Comparison of ENCODE assay signal across 8 cellular contexts in genomic region chr12:120534703-120535655, GRCh38.
A peak's percentile ranks its signal among the peaks of the same experiment; 100 is the strongest.
DNase-seq lines count a peak whose midpoint lies in the region; ATAC-seq and TF ChIP-seq lines count a peak whose summit lies in the region.

No MANE protein-coding gene starts in this region.

- no peak for TF ChIP-seq EP300 in Ishikawa (IDR thresholded peaks at IDR 0.05; ENCODE audit: borderline replicate concordance)

- peak; percentile 5 for TF ChIP-seq CTCF in astrocyte of the spinal cord (IDR thresholded peaks at IDR 0.05; ENCODE audit: low read depth, low read length)

- peak; percentile 42 for ATAC-seq in GM21528 (IDR thresholded peaks at IDR 0.05; ENCODE audit: low FRiP score, unreplicated experiment)

- DNase-seq in DMS53 treated with DMSO at 0.1 percent for 48 hours (lab: John Stamatoyannopoulos, UW; ENCODE audit: unreplicated experiment): peak; percentile 35
- peak; percentile 32 for DNase-seq in T-helper 22 cell (ENCODE audit: low read depth)
- peak; percentile 88 for DNase-seq in astrocyte of the spinal cord (ENCODE audit: low read depth, low spot score)
- DNase-seq in iPS-NIHi11 (ENCODE audit: low spot score): peak; percentile 79
- DNase-seq in stimulated activated CD4-positive, alpha-beta T cell treated with anti-CD3 and anti-CD28 coated beads, Interleukin-15, amount 100 ng/mL, for 24 hours: peak; percentile 65
- no peak for DNase-seq in NCI-H2029 (lab: John Stamatoyannopoulos, UW)

- in situ Hi-C loops in astrocyte of the spinal cord (cut with HindIII; ENCODE audit: low sequenced_read_pairs): no loop called here

- peak overlapping the region; percentile 91 for H3K4me3 ChIP-seq in astrocyte of the spinal cord (ENCODE audit: low read depth, low read length)

- no peak for TF ChIP-seq RAD21 in Ishikawa (IDR thresholded peaks at IDR 0.05; ENCODE audit: low read depth)

TF ChIP-seq in Ishikawa, 13 proteins besides CTCF, POLR2A, EP300 and RAD21:
- no peak; the same call in 1 of the 2 replicates for TF ChIP-seq MAX (IDR thresholded peaks at IDR 0.05)
- TF ChIP-seq REST (IDR thresholded peaks at IDR 0.05; ENCODE audit: low read depth): no peak
- TF ChIP-seq TAF1 (IDR thresholded peaks at IDR 0.05; ENCODE audit: low read depth): no peak; the same call in 1 of the 2 replicates
- TF ChIP-seq ZBTB7A (IDR thresholded peaks at IDR 0.05; ENCODE audit: low read depth): peak; percentile 68; the same call in 1 of the 2 replicates
- TF ChIP-seq YY1 (IDR thresholded peaks at IDR 0.05; ENCODE audit: low read depth): 0 out of 2 replicates have a peak, but pooled peaks have one; percentile 30
- no peak for TF ChIP-seq CREB1 (IDR thresholded peaks at IDR 0.05; ENCODE audit: low read depth)
- no peak for TF ChIP-seq TEAD4 (IDR thresholded peaks at IDR 0.05)
- no peak for TF ChIP-seq EGR1 (IDR thresholded peaks at IDR 0.05)
- no peak for TF ChIP-seq TCF12 (IDR thresholded peaks at IDR 0.05; ENCODE audit: low read depth)
- no peak for TF ChIP-seq FOXM1 (IDR thresholded peaks at IDR 0.05; ENCODE audit: borderline replicate concordance, low read depth)
